26 cellular contexts compared by ENCODE assay signal in genomic region chr19:41740415-41741243, GRCh38. TPM values are rescaled to one million over a fixed set of nuclear protein-coding genes. Genes with fewer than 3 reads are reported as not detected.
DNase-seq lines count a peak whose midpoint lies in the region; ATAC-seq, FAIRE-seq and TF ChIP-seq lines count a peak whose summit lies in the region.
"Had no signal": no experiment of that assay in that cellular context is flagged by ENCODE, and none has a peak within 500 bp of the region (broad histone marks: within the 10 kb centered on the region; RNA-seq: fewer than 3 reads in every experiment).

No MANE protein-coding gene starts in this region.

- no peaks in the 10 kb centered on the region for H3K36me3 Mint-ChIP-seq in activated CD4-positive, alpha-beta T cell treated with anti-CD3 and anti-CD28 coated beads for 36 hours (ENCODE audit: low read depth)
- H3K36me3 Mint-ChIP-seq in GM23338 (ENCODE audit: low read depth): no peaks in the 10 kb centered on the region
- H3K36me3 Mint-ChIP-seq in activated naive CD8-positive, alpha-beta T cell treated with anti-CD3 and anti-CD28 coated beads, Interleukin-2, amount 10 ng/mL, durations not matched to agents 7 days and 5 days: no peaks in the 10 kb centered on the region
- H3K36me3 Mint-ChIP-seq: type B pancreatic cell had no signal

- no peaks in the 10 kb centered on the region for H3K9me2 ChIP-seq in GM23338 (ENCODE audit: insufficient read depth)

- H3K79me2 ChIP-seq in GM23338 (replicated peaks; ENCODE audit: insufficient read depth): no peaks in the 10 kb centered on the region

- H4K20me1 ChIP-seq in GM23338 (replicated peaks; ENCODE audit: insufficient read depth): no peaks in the 10 kb centered on the region
- H4K20me1 ChIP-seq: BLaER1 had no signal

- FAIRE-seq in small intestine (lab: Jason Lieb, UNC): no peak
- FAIRE-seq: G401.6, H54 had no signal

- intact Hi-C loops in activated CD4-positive, alpha-beta T cell treated with anti-CD3 and anti-CD28 coated beads for 36 hours (cut with DNase I, micrococcal nuclease): loop anchor here in 1 of 2 experiments (1.0 kb wide), 2 partner anchors 34 to 205 kb away; no protein-coding TSS in a partner anchor
- intact Hi-C loops in ascending aorta (cut with DNase I): no loop called here
- intact Hi-C loops in heart left ventricle (cut with DNase I): loop anchor here in 5 of 10 donors (5.0 to 10.0 kb wide), 2 partner anchors 96 to 98 kb away; no protein-coding TSS in a partner anchor

- no peaks in the 10 kb centered on the region for H3K27me3 ChIP-seq in GM23338 (ENCODE audit: insufficient read depth)
- H3K27me3 ChIP-seq in small intestine (ENCODE audit: control insufficient read depth in 2 of 2, insufficient read depth in 2 of 2, low read length in 2 of 2): peaks cover 0 to 2% of the 10 kb centered on the region in 2 donors
- no peaks in the 10 kb centered on the region for H3K27me3 ChIP-seq in ascending aorta
- H3K27me3 ChIP-seq in heart left ventricle: peaks cover 0 to 60% (median 9%) of the 10 kb centered on the region in 9 donors
- H3K27me3 ChIP-seq: BLaER1 had no signal

- H3K4me3 Mint-ChIP-seq in activated CD4-positive, alpha-beta T cell treated with anti-CD3 and anti-CD28 coated beads for 36 hours: no peak overlapping the region
- H3K4me3 Mint-ChIP-seq in GM23338: no peak overlapping the region
- H3K4me3 Mint-ChIP-seq in activated naive CD8-positive, alpha-beta T cell treated with anti-CD3 and anti-CD28 coated beads, Interleukin-2, amount 10 ng/mL, durations not matched to agents 7 days and 5 days: no peak overlapping the region
- H3K4me3 Mint-ChIP-seq: type B pancreatic cell had no signal

- peaks cover 42% of the 10 kb centered on the region for H3K27me3 Mint-ChIP-seq in activated CD4-positive, alpha-beta T cell treated with anti-CD3 and anti-CD28 coated beads for 36 hours
- no peaks in the 10 kb centered on the region for H3K27me3 Mint-ChIP-seq in GM23338 (ENCODE audit: insufficient read depth, low read depth, poor library complexity)
- peaks cover 53% of the 10 kb centered on the region for H3K27me3 Mint-ChIP-seq in activated naive CD8-positive, alpha-beta T cell treated with anti-CD3 and anti-CD28 coated beads, Interleukin-2, amount 10 ng/mL, durations not matched to agents 7 days and 5 days

- peak; percentile 91 for ATAC-seq in activated CD4-positive, alpha-beta T cell treated with anti-CD3 and anti-CD28 coated beads for 36 hours
- ATAC-seq in GM23338: no peak
- ATAC-seq in activated naive CD8-positive, alpha-beta T cell treated with anti-CD3 and anti-CD28 coated beads, Interleukin-2, amount 10 ng/mL, durations not matched to agents 7 days and 5 days (ENCODE audit: low read depth): peak; percentile 18
- ATAC-seq in heart left ventricle: no peak
- ATAC-seq in HG03571 (IDR thresholded peaks at IDR 0.05; ENCODE audit: unreplicated experiment): no peak
- ATAC-seq: left ventricle myocardium superior had no signal

- no peaks in the 10 kb centered on the region for H3K4me1 ChIP-seq in GM23338 (ENCODE audit: insufficient read depth)
- peaks cover 0 to 5% of the 10 kb centered on the region in 2 donors for H3K4me1 ChIP-seq in small intestine (ENCODE audit: control insufficient read depth in 2 of 2, insufficient read depth in 1 of 2, low read depth in 1 of 2, low read length in 1 of 2)
- H3K4me1 ChIP-seq in ascending aorta: no peaks in the 10 kb centered on the region
- no peaks in the 10 kb centered on the region for H3K4me1 ChIP-seq in heart left ventricle

- H3F3A ChIP-seq in GM23338 (replicated peaks; ENCODE audit: low read depth): no peaks in the 10 kb centered on the region

- H3K9me3 ChIP-seq in small intestine (ENCODE audit: control insufficient read depth, low read depth) (no peaks in the 10 kb centered on the region), ascending aorta (no peaks in the 10 kb centered on the region), heart left ventricle (no peaks in the 10 kb centered on the region)
- H3K9me3 ChIP-seq: BLaER1, spleen had no signal

- no peak for TF ChIP-seq POLR2A in heart left ventricle (IDR thresholded peaks at IDR 0.05)

- H3K9me3 Mint-ChIP-seq in activated CD4-positive, alpha-beta T cell treated with anti-CD3 and anti-CD28 coated beads for 36 hours (ENCODE audit: low read depth): no peaks in the 10 kb centered on the region
- H3K9me3 Mint-ChIP-seq in GM23338: no peaks in the 10 kb centered on the region
- H3K9me3 Mint-ChIP-seq in activated naive CD8-positive, alpha-beta T cell treated with anti-CD3 and anti-CD28 coated beads, Interleukin-2, amount 10 ng/mL, durations not matched to agents 7 days and 5 days: no peaks in the 10 kb centered on the region

- POLR2A ChIA-PET in activated CD4-positive, alpha-beta T cell treated with anti-CD3 and anti-CD28 coated beads for 36 hours (lab: Charles Lee): no interaction called here
- POLR2A ChIA-PET in activated naive CD8-positive, alpha-beta T cell treated with anti-CD3 and anti-CD28 coated beads, Interleukin-2, amount 10 ng/mL, durations not matched to agents 7 days and 5 days (lab: Charles Lee): no interaction called here

- H3K36me3 ChIP-seq in GM23338 (ENCODE audit: insufficient read depth): no peaks in the 10 kb centered on the region
- H3K36me3 ChIP-seq in small intestine (ENCODE audit: control insufficient read depth in 2 of 2, insufficient read depth in 2 of 2, low read length in 2 of 2): no peaks in the 10 kb centered on the region
- H3K36me3 ChIP-seq in ascending aorta: no peaks in the 10 kb centered on the region
- H3K36me3 ChIP-seq in heart left ventricle: no peaks in the 10 kb centered on the region
- H3K36me3 ChIP-seq: BLaER1, spleen had no signal

- no peak overlapping the region for H2AFZ ChIP-seq in GM23338

- no peak overlapping the region for H3K27ac ChIP-seq in GM23338 (ENCODE audit: low read depth)
- H3K27ac ChIP-seq in small intestine (ENCODE audit: low read depth in 1 of 2, low read length in 1 of 2): peak overlapping the region in 1 of 2 donors; percentile 62
- no peak overlapping the region for H3K27ac ChIP-seq in ascending aorta
- H3K27ac ChIP-seq in heart left ventricle: no peak overlapping the region
- H3K27ac ChIP-seq: BLaER1, spleen had no signal

- peaks cover 21% of the 10 kb centered on the region for H3K4me1 Mint-ChIP-seq in activated CD4-positive, alpha-beta T cell treated with anti-CD3 and anti-CD28 coated beads for 36 hours
- H3K4me1 Mint-ChIP-seq in GM23338: no peaks in the 10 kb centered on the region; the same call in 2 of the 3 replicates
- H3K4me1 Mint-ChIP-seq in activated naive CD8-positive, alpha-beta T cell treated with anti-CD3 and anti-CD28 coated beads, Interleukin-2, amount 10 ng/mL, durations not matched to agents 7 days and 5 days: peaks cover 24% of the 10 kb centered on the region

- H3K4me3 ChIP-seq in GM23338 (no peak overlapping the region), small intestine (ENCODE audit: low read depth in 1 of 2, low read length in 2 of 2) (no peak overlapping the region), ascending aorta (no peak overlapping the region), heart left ventricle (no peak overlapping the region)
- H3K4me3 ChIP-seq: BLaER1, spleen had no signal

- H3K4me2 ChIP-seq in GM23338: no peak overlapping the region
- H3K4me2 ChIP-seq: BLaER1 had no signal

- no peak overlapping the region for H3K27ac Mint-ChIP-seq in activated CD4-positive, alpha-beta T cell treated with anti-CD3 and anti-CD28 coated beads for 36 hours
- H3K27ac Mint-ChIP-seq in GM23338: no peak overlapping the region
- no peak overlapping the region for H3K27ac Mint-ChIP-seq in activated naive CD8-positive, alpha-beta T cell treated with anti-CD3 and anti-CD28 coated beads, Interleukin-2, amount 10 ng/mL, durations not matched to agents 7 days and 5 days
- H3K27ac Mint-ChIP-seq: type B pancreatic cell had no signal

- CTCF ChIA-PET in activated CD4-positive, alpha-beta T cell treated with anti-CD3 and anti-CD28 coated beads for 36 hours (lab: Charles Lee): interaction anchor here (0.7 to 4.1 kb wide), 12 partner anchors 10 to 262 kb away, joined by 3 to 30 read pairs (median 4); no protein-coding TSS in a partner anchor

- peak; percentile 37 for DNase-seq in activated CD4-positive, alpha-beta T cell treated with anti-CD3 and anti-CD28 coated beads for 36 hours
- DNase-seq in activated CD4-positive, alpha-beta T cell treated with anti-CD3 and anti-CD28 coated beads, Interleukin-2, amount 50 U/mL, for 4 hours: no peak
- DNase-seq in GM23338 (ENCODE audit: low spot score): peak; percentile 21
- DNase-seq in activated naive CD8-positive, alpha-beta T cell treated with anti-CD3 and anti-CD28 coated beads, Interleukin-2, amount 10 ng/mL, durations not matched to agents 7 days and 5 days: no peak
- peak; percentile 32 for DNase-seq in small intestine
- no peak for DNase-seq in ascending aorta (ENCODE audit: low spot score in 2 of 2)
- no peak for DNase-seq in heart left ventricle
- DNase-seq: activated CD4-positive, alpha-beta T cell treated with anti-CD3 and anti-CD28 coated beads, Interleukin-2, amount 50 U/mL, for 1 hour; activated effector memory CD4-positive, alpha-beta T cell treated with anti-CD3 and anti-CD28 coated beads, Interleukin-2, amount 50 U/mL, for 16 hours; aorta; cerebellar nuclear complex; effector memory CD4-positive, alpha-beta T cell; left ventricle myocardium superior; NCI-H1105; NCI-H524 treated with DMSO at 0.1 percent for 48 hours; nucleus accumbens; spleen; stimulated activated naive CD4-positive, alpha-beta T cell had no signal

- 68 to 78% (median 68%) methylated on average over 5 of the region's 5 CpGs for WGBS in small intestine, 3 donors
- 61 to 64% (median 62%) methylated on average over 5 of the region's 5 CpGs for WGBS in heart left ventricle, 4 donors

- TF ChIP-seq CTCF in GM23338 (conservative IDR thresholded peaks at IDR 0.05; ENCODE audit: low read depth in 2 of 2) (no peak), ascending aorta (IDR thresholded peaks at IDR 0.05) (no peak), heart left ventricle (IDR thresholded peaks at IDR 0.05) (no peak)

RNA-seq across cellular contexts. Expression of gene CEACAM6, which starts 14.7 kb away (rescaled TPM):
- not detected for total RNA-seq in activated CD4-positive, alpha-beta T cell treated with anti-CD3 and anti-CD28 coated beads for 36 hours
- total RNA-seq in GM23338 (2014; rRNA removed; shearing (Covaris generic)): not detected in 2 replicates
- not detected in 2 replicates for polyA plus RNA-seq in GM23338 (2016; fragmentation: Nextera tagmentation; extraction: Ambion mirVana)
- not detected for total RNA-seq in activated naive CD8-positive, alpha-beta T cell treated with anti-CD3 and anti-CD28 coated beads, Interleukin-2, amount 10 ng/mL, durations not matched to agents 7 days and 5 days
- 10 to 100 TPM in 2 of 3 donors, 1 to 10 TPM in 1; 8.5 to 45.8 (median 14.1) TPM for polyA plus RNA-seq in small intestine
- total RNA-seq in ascending aorta: not detected
- under 1 TPM in 2 of 9 donors, not detected in 7; 0.12 to 0.53 TPM for total RNA-seq in heart left ventricle
- under 1 TPM in 1 of 2 donors, not detected in 1; 0.08 TPM for polyA plus RNA-seq in heart left ventricle
- total RNA-seq: A172, left ventricle myocardium superior, LHCN-M2, renal cortical epithelial cell had no signal

RNA-seq across cellular contexts. Expression of gene CEACAM5, which starts 32.2 kb away (rescaled TPM):
- total RNA-seq in activated CD4-positive, alpha-beta T cell treated with anti-CD3 and anti-CD28 coated beads for 36 hours: not detected
- not detected in 2 replicates for total RNA-seq in GM23338 (2014; rRNA removed; shearing (Covaris generic))
- polyA plus RNA-seq in GM23338 (2016; fragmentation: Nextera tagmentation; extraction: Ambion mirVana) (not detected in 2 replicates), small intestine (10 to 100 TPM in 1 of 3 donors, 1 to 10 TPM in 2; 2.7 to 32.4 (median 3.1) TPM), heart left ventricle (under 1 TPM in 1 of 2 donors, not detected in 1; 0.22 TPM)
- not detected for total RNA-seq in activated naive CD8-positive, alpha-beta T cell treated with anti-CD3 and anti-CD28 coated beads, Interleukin-2, amount 10 ng/mL, durations not matched to agents 7 days and 5 days
- total RNA-seq in ascending aorta (not detected), heart left ventricle (under 1 TPM in 1 of 9 donors, not detected in 8; 0.75 TPM)
- total RNA-seq: A172, left ventricle myocardium superior, LHCN-M2, renal cortical epithelial cell had no signal

RNA-seq across cellular contexts. Expression of gene CEACAM7, which starts 52.6 kb away (rescaled TPM):
- total RNA-seq in activated CD4-positive, alpha-beta T cell treated with anti-CD3 and anti-CD28 coated beads for 36 hours: not detected
- total RNA-seq in GM23338 (2014; rRNA removed; shearing (Covaris generic)): 0.24 and 0.50 TPM in 2 replicates
- not detected in 2 replicates for polyA plus RNA-seq in GM23338 (2016; fragmentation: Nextera tagmentation; extraction: Ambion mirVana)
- total RNA-seq in activated naive CD8-positive, alpha-beta T cell treated with anti-CD3 and anti-CD28 coated beads, Interleukin-2, amount 10 ng/mL, durations not matched to agents 7 days and 5 days: not detected
- polyA plus RNA-seq in small intestine: under 1 TPM in 1 of 3 donors, not detected in 2; 0.33 TPM
- total RNA-seq in ascending aorta: not detected
- total RNA-seq in heart left ventricle: under 1 TPM in 1 of 9 donors, not detected in 8; 0.26 TPM
- under 1 TPM in 1 of 2 donors, not detected in 1; 0.12 TPM for polyA plus RNA-seq in heart left ventricle
- total RNA-seq: A172, left ventricle myocardium superior, LHCN-M2, renal cortical epithelial cell, spleen had no signal

RNA-seq across cellular contexts. Expression of gene CEACAM3, which starts 55.8 kb away (rescaled TPM):
- not detected for total RNA-seq in activated CD4-positive, alpha-beta T cell treated with anti-CD3 and anti-CD28 coated beads for 36 hours
- not detected in 2 replicates for total RNA-seq in GM23338 (2014; rRNA removed; shearing (Covaris generic))
- not detected in 2 replicates for polyA plus RNA-seq in GM23338 (2016; fragmentation: Nextera tagmentation; extraction: Ambion mirVana)
- not detected for total RNA-seq in activated naive CD8-positive, alpha-beta T cell treated with anti-CD3 and anti-CD28 coated beads, Interleukin-2, amount 10 ng/mL, durations not matched to agents 7 days and 5 days
- under 1 TPM in 1 of 3 donors, not detected in 2; 0.24 TPM for polyA plus RNA-seq in small intestine
- total RNA-seq in ascending aorta: not detected
- total RNA-seq in heart left ventricle: 1 to 10 TPM in 2 of 9 donors, not detected in 7; 1.6 to 2.0 TPM
- polyA plus RNA-seq in heart left ventricle: under 1 TPM in 1 of 2 donors, not detected in 1; 0.07 TPM
- total RNA-seq: A172, LHCN-M2, renal cortical epithelial cell had no signal
- polyA plus RNA-seq: aorta had no signal

Comparison
In these comparisons a context has a peak if more than half of its experiments do, and no peak if none do; other contexts are left out.
1. DNase-seq: peak in activated CD4-positive, alpha-beta T cell treated with anti-CD3 and anti-CD28 coated beads for 36 hours (single experiment), GM23338 (single experiment) and small intestine (single experiment); none in activated CD4-positive, alpha-beta T cell treated with anti-CD3 and anti-CD28 coated beads, Interleukin-2, amount 50 U/mL, for 4 hours (0 of 2), activated naive CD8-positive, alpha-beta T cell treated with anti-CD3 and anti-CD28 coated beads, Interleukin-2, amount 10 ng/mL, durations not matched to agents 7 days and 5 days (single experiment), ascending aorta (0 of 2) and heart left ventricle (0 of 5).
2. ATAC-seq: peak in activated CD4-positive, alpha-beta T cell treated with anti-CD3 and anti-CD28 coated beads for 36 hours (single experiment) and activated naive CD8-positive, alpha-beta T cell treated with anti-CD3 and anti-CD28 coated beads, Interleukin-2, amount 10 ng/mL, durations not matched to agents 7 days and 5 days (single experiment); none in GM23338 (single experiment), heart left ventricle (0 of 4) and HG03571 (single experiment).